Comparison of ENCODE assay signal across 15 cellular contexts in genomic region chr1:245060684-245061374, GRCh38.
DNase-seq lines count a peak whose midpoint lies in the region; ATAC-seq and TF ChIP-seq lines count a peak whose summit lies in the region.
"Had no signal": no experiment of that assay in that cellular context is flagged by ENCODE, and none has a peak within 500 bp of the region (broad histone marks: within the 10 kb centered on the region; RNA-seq: fewer than 3 reads in every experiment).

No MANE protein-coding gene starts in this region.

- TF ChIP-seq CTCF in fibroblast of villous mesenchyme (IDR thresholded peaks at IDR 0.05; ENCODE audit: insufficient read depth, low read depth, low read length) (no peak), osteoblast (IDR thresholded peaks at IDR 0.05; ENCODE audit: extremely low read depth, low read depth, low read length) (no peak), left ventricle myocardium inferior (IDR thresholded peaks at IDR 0.05; ENCODE audit: borderline replicate concordance) (no peak)

- no peak overlapping the region for H3K27ac ChIP-seq in SJCRH30
- H3K27ac ChIP-seq in osteoblast (ENCODE audit: low read depth, low read length): no peak overlapping the region
- no peak overlapping the region for H3K27ac ChIP-seq in left ventricle myocardium inferior (replicated peaks)
- H3K27ac ChIP-seq: breast epithelium, skin epidermis, tibial nerve had no signal

- H3K36me3 ChIP-seq in SJCRH30 (no peaks in the 10 kb centered on the region), osteoblast (ENCODE audit: insufficient read depth, low read length) (no peaks in the 10 kb centered on the region), left ventricle myocardium inferior (peaks cover 3% of the 10 kb centered on the region)
- H3K36me3 ChIP-seq: breast epithelium, HAP-1 had no signal

- ATAC-seq in GM21423 (IDR thresholded peaks at IDR 0.05; ENCODE audit: unreplicated experiment) (no peak), GM18502 (IDR thresholded peaks at IDR 0.05; ENCODE audit: poor library complexity, unreplicated experiment) (no peak)
- ATAC-seq: PC-3, T-helper 17 cell had no signal

- no peaks in the 10 kb centered on the region for H4K20me1 ChIP-seq in osteoblast (ENCODE audit: insufficient read depth, low read length)

- intact Hi-C loops in left ventricle myocardium inferior (cut with micrococcal nuclease): no loop called here

- DNase-seq in NCI-H345 (lab: John Stamatoyannopoulos, UW) (peak; percentile 19), NCI-H345 treated with DMSO at 0.1 percent for 48 hours (lab: John Stamatoyannopoulos, UW; ENCODE audit: unreplicated experiment) (no peak), SJCRH30 (peak; percentile 38 to 72), fibroblast of villous mesenchyme (ENCODE audit: low read depth) (peak; percentile 99), osteoblast (ENCODE audit: insufficient read length, low spot score, missing footprints) (no peak), left ventricle myocardium inferior (no peak)
- DNase-seq: KBM-7, PC-3, T-helper 17 cell had no signal

- H3K9me3 ChIP-seq in SJCRH30 (replicated peaks) (no peaks in the 10 kb centered on the region), osteoblast (ENCODE audit: low read depth, low read length) (no peaks in the 10 kb centered on the region), left ventricle myocardium inferior (replicated peaks) (no peaks in the 10 kb centered on the region)
- H3K9me3 ChIP-seq: breast epithelium, HAP-1, tibial nerve had no signal

- no peaks in the 10 kb centered on the region for H3K79me2 ChIP-seq in osteoblast (ENCODE audit: insufficient read depth, low read length)

- no peak overlapping the region for H3K4me2 ChIP-seq in osteoblast (ENCODE audit: insufficient read depth, low read length)

- H2AFZ ChIP-seq in osteoblast (ENCODE audit: low read length): no peak overlapping the region

- H3K4me1 ChIP-seq in SJCRH30 (peaks cover 13% of the 10 kb centered on the region; the same call in 1 of the 2 replicates), osteoblast (ENCODE audit: insufficient read depth, low read length) (no peaks in the 10 kb centered on the region), left ventricle myocardium inferior (peaks cover 5% of the 10 kb centered on the region)
- H3K4me1 ChIP-seq: breast epithelium, HAP-1 had no signal

- H3K4me3 ChIP-seq in SJCRH30 (no peak overlapping the region), fibroblast of villous mesenchyme (ENCODE audit: low read depth, low read length) (no peak overlapping the region), osteoblast (ENCODE audit: insufficient read depth, low read length) (no peak overlapping the region), left ventricle myocardium inferior (no peak overlapping the region)
- H3K4me3 ChIP-seq: breast epithelium, HAP-1, skin epidermis, tibial nerve had no signal

- no peaks in the 10 kb centered on the region for H3K27me3 ChIP-seq in SJCRH30
- no peaks in the 10 kb centered on the region for H3K27me3 ChIP-seq in osteoblast (ENCODE audit: insufficient read depth, low read length)
- no peaks in the 10 kb centered on the region for H3K27me3 ChIP-seq in left ventricle myocardium inferior (ENCODE audit: low read depth)
- H3K27me3 ChIP-seq: breast epithelium, tibial nerve had no signal

Comparison
In these comparisons a context has a peak if more than half of its experiments do, and no peak if none do; other contexts are left out.
1. DNase-seq: peak in NCI-H345 (single experiment), SJCRH30 (2 of 2) and fibroblast of villous mesenchyme (single experiment); none in NCI-H345 treated with DMSO at 0.1 percent for 48 hours (single experiment), osteoblast (single experiment) and left ventricle myocardium inferior (single experiment).